Comparison of ENCODE assay signal across 6 cellular contexts in genomic region chr21:9067515-9067914, GRCh38.
DNase-seq lines count a peak whose midpoint lies in the region; ATAC-seq, FAIRE-seq and TF ChIP-seq lines count a peak whose summit lies in the region.
"Not testable (repeated sequence)": the region's sequence is repeated elsewhere in the genome, so short reads cannot be mapped to it uniquely, and the experiment has no call there.

No MANE protein-coding gene starts in this region.

- DNase-seq in PC-3; urothelium cell line (ENCODE audit: low spot score): not testable (repeated sequence)
- DNase-seq in activated effector memory CD4-positive, alpha-beta T cell treated with anti-CD3 and anti-CD28 coated beads, Interleukin-2, amount 50 U/mL, for 16 hours, result peak; percentile 55
- DNase-seq in cardiac septum (ENCODE audit: low spot score) (peak; percentile 20), spleen (peak; percentile 40), upper lobe of right lung (peak; percentile 25)

- peak; percentile 17 for FAIRE-seq in urothelium cell line (lab: Jason Lieb, UNC)

- H3K27ac ChIP-seq in PC-3 (ENCODE audit: low read length); spleen; upper lobe of right lung: not testable (repeated sequence)

- TF ChIP-seq POLR2A in spleen (IDR thresholded peaks at IDR 0.05), result not testable (repeated sequence)

- POLR2A ChIA-PET in PC-3 (lab: Charles Lee; ENCODE audit: unreplicated experiment), result not testable (repeated sequence)

- not testable (repeated sequence) for H3K4me3 ChIP-seq in PC-3 (ENCODE audit: low read length); spleen; upper lobe of right lung

- H3K9me3 ChIP-seq in PC-3 (ENCODE audit: low read length); spleen; upper lobe of right lung: not testable (repeated sequence)

- CTCF ChIA-PET in PC-3 (lab: Charles Lee), result not testable (repeated sequence)

- TF ChIP-seq CTCF in PC-3 (conservative IDR thresholded peaks at IDR 0.05; ENCODE audit: low read depth, low read length); spleen (IDR thresholded peaks at IDR 0.05 in 8 of 11, conservative IDR thresholded peaks at IDR 0.05 in 3 of 11); upper lobe of right lung (IDR thresholded peaks at IDR 0.05): not testable (repeated sequence)

- not testable (repeated sequence) for H3K9me2 ChIP-seq in PC-3 (replicated peaks; ENCODE audit: low read length)

- H3K27me3 ChIP-seq in PC-3 (ENCODE audit: low read length); spleen (replicated peaks in 1 of 7); upper lobe of right lung: not testable (repeated sequence)

- not testable (repeated sequence) for H3K79me2 ChIP-seq in PC-3 (ENCODE audit: low read length)

- WGBS in spleen, 5 donors, result 69 to 81% methylated on average over 2 of the region's 6 CpGs; no CpG with 5 or more reads in 3 of the 5 donors

- not testable (repeated sequence) for H3F3A ChIP-seq in PC-3 (ENCODE audit: low read length, unreplicated experiment)

- BruUV-seq in PC-3 (replicated peaks; lab: Mats Ljungman, UMichigan), result TSS peak; percentile 27

- not testable (repeated sequence) for H3K4me2 ChIP-seq in PC-3 (ENCODE audit: low read length)

- H4K20me1 ChIP-seq in PC-3 (ENCODE audit: low read length), result not testable (repeated sequence)

- not testable (repeated sequence) for H2AFZ ChIP-seq in PC-3 (ENCODE audit: low read length)

- ATAC-seq in PC-3, upper lobe of right lung: not testable (repeated sequence)

- not testable (repeated sequence) for H3K4me1 ChIP-seq in PC-3 (ENCODE audit: insufficient read depth, low read length); spleen; upper lobe of right lung

- H3K9ac ChIP-seq in PC-3 (ENCODE audit: low read length), result not testable (repeated sequence)

- H3K36me3 ChIP-seq in PC-3 (ENCODE audit: low read depth, low read length); spleen; upper lobe of right lung: not testable (repeated sequence)

- intact Hi-C loops in PC-3 (cut with micrococcal nuclease); cardiac septum (cut with DNase I); spleen (cut with DNase I; ENCODE audit: low total_unique reads); upper lobe of right lung (cut with DNase I): not testable (repeated sequence)
